Comparison of ENCODE assay signal across 1 cellular context in genomic region chr3:73453676-73454075, GRCh38.
TF ChIP-seq lines count a peak whose summit lies in the region.

No MANE protein-coding gene starts in this region.

TF ChIP-seq in IMR-90, 13 proteins besides CTCF, POLR2A, EP300 and RAD21 (continued from another document):
- TF ChIP-seq USF2 (IDR thresholded peaks at IDR 0.05; ENCODE audit: low read depth, low read length) (no peak), CEBPB (IDR thresholded peaks at IDR 0.05; ENCODE audit: low read depth, low read length) (no peak), NFE2L2 (IDR thresholded peaks at IDR 0.05; ENCODE audit: low read depth, low read length) (no peak), MAZ (IDR thresholded peaks at IDR 0.05; ENCODE audit: borderline replicate concordance, low read depth, low read length) (no peak), MAFK (IDR thresholded peaks at IDR 0.05; ENCODE audit: low read depth, low read length) (no peak), FOS (IDR thresholded peaks at IDR 0.05; ENCODE audit: low read depth, low read length) (no peak), CHD1 (IDR thresholded peaks at IDR 0.05; ENCODE audit: low read depth, low read length) (no peak), BHLHE40 (IDR thresholded peaks at IDR 0.05; ENCODE audit: low read depth, low read length) (no peak)
